Comparison of ENCODE assay signal across 25 cellular contexts in the genomic region with DNA sequence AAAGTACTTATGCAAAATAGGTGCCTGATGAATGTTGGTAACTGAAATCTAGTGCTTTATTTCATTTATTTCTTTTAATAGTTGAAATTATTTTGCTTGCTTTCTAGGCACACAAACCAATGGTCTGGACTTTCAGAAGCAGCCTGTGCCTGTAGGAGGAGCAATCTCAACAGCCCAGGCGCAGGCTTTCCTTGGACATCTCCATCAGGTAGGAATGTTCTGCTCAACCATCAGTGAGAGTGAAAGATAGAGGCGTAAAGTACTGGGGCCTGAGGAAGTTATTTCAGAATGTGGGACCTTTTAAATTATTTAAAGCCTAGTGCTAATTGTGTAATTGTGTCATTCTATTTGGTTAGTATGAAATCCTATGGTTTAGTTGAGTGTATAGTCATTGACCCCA.
"Had no signal": no experiment of that assay in that cellular context is flagged by ENCODE, and none has a peak within 500 bp of the region (broad histone marks: within the 10 kb centered on the region; RNA-seq: fewer than 3 reads in every experiment).

No MANE protein-coding gene starts in this region.

- H3K27ac Mint-ChIP-seq: IgD-negative memory B cell, T-cell had no signal

- ATAC-seq: K562, Panc1, PC-3, T-cell had no signal

- H3K4me3 ChIP-seq: K562, MG63 had no signal

- H3K9me3 Mint-ChIP-seq: IgD-negative memory B cell, T-cell had no signal

- H3K4me2 ChIP-seq: KMS-11, SK-N-SH had no signal

- H3K9me3 ChIP-seq: MG63, SK-N-SH had no signal

- H3K27ac ChIP-seq: KMS-11, RWPE1 had no signal

- H3K27me3 ChIP-seq: MG63 had no signal

- H3K9me2 ChIP-seq: SK-N-SH had no signal

- H3K4me3 Mint-ChIP-seq: IgD-negative memory B cell, T-cell had no signal

- H3K27me3 Mint-ChIP-seq: IgD-negative memory B cell, T-cell had no signal

- DNase-seq: MG63, NCI-H1092, NCI-H1105 treated with DMSO at 0.1 percent for 48 hours, NCI-H1417 treated with DMSO at 0.1 percent for 48 hours, NCI-H146, NCI-H1694 treated with DMSO at 0.1 percent for 48 hours, NCI-H1930, NCI-H2081, NCI-H2107, NCI-H226, NCI-H446, NCI-H510A, NCI-H524 treated with DMSO at 0.1 percent for 48 hours, NCI-H69, NCI-H774, PC-3, SHP77, SK-N-SH, SW 1271, T-cell had no signal
